ENCODE assay signal across 8 cellular contexts in genomic region chr16:89687092-89687940, GRCh38. TPM values are rescaled to one million over a fixed set of nuclear protein-coding genes. Genes with fewer than 3 reads are reported as not detected.
DNase-seq lines count a peak whose midpoint lies in the region; ATAC-seq and TF ChIP-seq lines count a peak whose summit lies in the region.

No MANE protein-coding gene starts in this region.

- H3K9ac ChIP-seq in iPS-18a (ENCODE audit: low read length) = peak overlapping the region; percentile 83
- peak overlapping the region; percentile 71 for H3K9ac ChIP-seq in smooth muscle cell (ENCODE audit: low read depth)

- peak overlapping the region; percentile 98 for H3K4me2 ChIP-seq in smooth muscle cell

- TF ChIP-seq CTCF in smooth muscle cell (IDR thresholded peaks at IDR 0.05; ENCODE audit: borderline replicate concordance, insufficient read depth, poor library complexity, severe bottlenecking) = no peak

- DNase-seq in activated CD4-positive, alpha-beta T cell treated with anti-CD3 and anti-CD28 coated beads for 48 hours = peak; percentile 38
- no peak for DNase-seq in activated CD4-positive, alpha-beta T cell treated with anti-CD3 and anti-CD28 coated beads for 4 hours
- no peak for DNase-seq in Jurkat, Clone E6-1 (ENCODE audit: low read depth, low spot score)
- DNase-seq in smooth muscle cell (lab: John Stamatoyannopoulos, UW; ENCODE audit: unreplicated experiment) (peak; percentile 59), head of caudate nucleus (no peak)

- H3K4me1 ChIP-seq in iPS-18a (ENCODE audit: control insufficient read depth, low read depth, low read length) = no peaks in the 10 kb centered on the region
- peaks cover 8% of the 10 kb centered on the region for H3K4me1 ChIP-seq in smooth muscle cell (ENCODE audit: low read depth)

- H2AFZ ChIP-seq in smooth muscle cell (ENCODE audit: low read depth) = no peak overlapping the region

- peak overlapping the region; percentile 63 for H3K4me3 ChIP-seq in Jurkat, Clone E6-1 (ENCODE audit: low read length)
- H3K4me3 ChIP-seq in iPS-18a (ENCODE audit: low read length) (peak overlapping the region; percentile 85), smooth muscle cell (peak overlapping the region; percentile 92)

- H3K27me3 ChIP-seq in iPS-18a (ENCODE audit: control insufficient read depth, insufficient read depth, low read length) (no peaks in the 10 kb centered on the region), smooth muscle cell (ENCODE audit: low read depth) (no peaks in the 10 kb centered on the region)

- H3K9me3 ChIP-seq in iPS-18a (ENCODE audit: control insufficient read depth, low read depth, low read length) (peaks cover 3% of the 10 kb centered on the region), smooth muscle cell (replicated peaks; ENCODE audit: low read depth) (no peaks in the 10 kb centered on the region)

- 22% methylated on average over 42 of the region's 42 CpGs for WGBS in smooth muscle cell (ENCODE audit: low lambda C conversion rate)

- H3K36me3 ChIP-seq in iPS-18a (ENCODE audit: control insufficient read depth, low read depth, low read length) = peaks cover 17% of the 10 kb centered on the region
- no peaks in the 10 kb centered on the region for H3K36me3 ChIP-seq in smooth muscle cell (ENCODE audit: low read depth)

- H3K27ac ChIP-seq in angular gyrus (ENCODE audit: low read depth, low read length) (peak overlapping the region; percentile 91), iPS-18a (ENCODE audit: low read length) (peak overlapping the region; percentile 56), smooth muscle cell (ENCODE audit: low read depth) (peak overlapping the region; percentile 78)

- peak; percentile 40 for ATAC-seq in GM21786 (IDR thresholded peaks at IDR 0.05; ENCODE audit: unreplicated experiment)

- H3K79me2 ChIP-seq in smooth muscle cell (ENCODE audit: low read depth) = peaks cover 19% of the 10 kb centered on the region

- no peaks in the 10 kb centered on the region for H3F3A ChIP-seq in smooth muscle cell (ENCODE audit: low read depth)

- H4K20me1 ChIP-seq in smooth muscle cell (ENCODE audit: low read depth) = no peaks in the 10 kb centered on the region

- intact Hi-C loops in head of caudate nucleus (cut with DNase I) = loop anchor here (10.0 kb wide), 1 partner anchor 123 kb away; the partner anchor contains the start of gene RPL13

RNA-seq across cellular contexts. Expression of gene CDK10, which starts 0.8 kb away (rescaled TPM):
- 115 TPM for polyA plus RNA-seq in Jurkat, Clone E6-1 (2012; ENCODE audit: insufficient read depth, insufficient read length)
- 22.2 and 24.4 TPM in 2 replicates for total RNA-seq in smooth muscle cell
- 77.0 and 84.9 TPM in 2 replicates for polyA plus RNA-seq in smooth muscle cell

RNA-seq across cellular contexts. Expression of gene SPATA2L, which starts 14.2 kb away (rescaled TPM):
- polyA plus RNA-seq in Jurkat, Clone E6-1 (2012; ENCODE audit: insufficient read depth, insufficient read length) = 6.1 TPM
- total RNA-seq in smooth muscle cell = 7.8 and 10.2 TPM in 2 replicates
- polyA plus RNA-seq in smooth muscle cell = 14.1 and 16.5 TPM in 2 replicates

RNA-seq across cellular contexts. Expression of gene SPATA33, which starts 29.7 kb away (rescaled TPM):
- 21.3 TPM for polyA plus RNA-seq in Jurkat, Clone E6-1 (2012; ENCODE audit: insufficient read depth, insufficient read length)
- 4.0 TPM in 2 replicates for total RNA-seq in smooth muscle cell
- polyA plus RNA-seq in smooth muscle cell = 8.1 and 10.4 TPM in 2 replicates

RNA-seq across cellular contexts. Expression of gene CHMP1A, which starts 29.8 kb away (rescaled TPM):
- polyA plus RNA-seq in Jurkat, Clone E6-1 (2012; ENCODE audit: insufficient read depth, insufficient read length) = 68.3 TPM
- 40.0 and 40.2 TPM in 2 replicates for total RNA-seq in smooth muscle cell
- polyA plus RNA-seq in smooth muscle cell = 68.4 and 79.4 TPM in 2 replicates

RNA-seq across cellular contexts. Expression of gene VPS9D1, which starts 33.4 kb away (rescaled TPM):
- 2.6 TPM for polyA plus RNA-seq in Jurkat, Clone E6-1 (2012; ENCODE audit: insufficient read depth, insufficient read length)
- 6.7 and 10.6 TPM in 2 replicates for total RNA-seq in smooth muscle cell
- polyA plus RNA-seq in smooth muscle cell = 13.0 and 15.7 TPM in 2 replicates

Comparison
In these comparisons a context has a peak if more than half of its experiments do, and no peak if none do; other contexts are left out.
1. DNase-seq: peak in activated CD4-positive, alpha-beta T cell treated with anti-CD3 and anti-CD28 coated beads for 48 hours (single experiment) and smooth muscle cell (single experiment); none in activated CD4-positive, alpha-beta T cell treated with anti-CD3 and anti-CD28 coated beads for 4 hours (0 of 2), Jurkat, Clone E6-1 (single experiment) and head of caudate nucleus (0 of 42).
2. Peak in every context shown above with its lines, with median percentiles within 50 percentile points of each other: H3K4me3 ChIP-seq and H3K27ac ChIP-seq.